In genomic region chr18:74184875-74185274, GRCh38 we compare ENCODE assay signal across 26 cellular contexts.
"Had no signal": no experiment of that assay in that cellular context is flagged by ENCODE, and none has a peak within 500 bp of the region (broad histone marks: within the 10 kb centered on the region; RNA-seq: fewer than 3 reads in every experiment).

No MANE protein-coding gene starts in this region.

- H3K27me3 ChIP-seq: body of pancreas, hepatocyte, sigmoid colon, tibial nerve had no signal

- DNase-seq: activated CD4-positive, alpha-beta T cell treated with anti-CD3 and anti-CD28 coated beads, Interleukin-2, amount 50 U/mL, for 48 hours; activated effector memory CD4-positive, alpha-beta T cell treated with Interleukin-2 at 50 U/mL for 16 hours; activated naive CD4-positive, alpha-beta T cell treated with anti-CD3 and anti-CD28 coated beads for 36 hours; activated T-cell treated with anti-CD3 and anti-CD28 coated beads, Interleukin-2, amount 50 U/mL, for 72 hours; effector CD4-positive, alpha-beta T cell; erythroblast; foreskin melanocyte; glutamatergic neuron; left cardiac atrium; mucosa of descending colon; occipital lobe; posterior cingulate gyrus; retina; sigmoid colon; stimulated activated CD4-positive, alpha-beta T cell treated with anti-CD3 and anti-CD28 coated beads, Interleukin-15, amount 100 ng/mL, for 24 hours; stomach had no signal

- H3K9me3 ChIP-seq: body of pancreas, mucosa of descending colon, sigmoid colon, stomach had no signal

- H3K4me3 ChIP-seq: body of pancreas, hepatocyte, mucosa of descending colon, sigmoid colon, smooth muscle cell, stomach, suprapubic skin, tibial nerve had no signal

- ATAC-seq: activated T-cell treated with anti-CD3 and anti-CD28 coated beads, Interleukin-2, amount 50 U/mL, for 72 hours; body of pancreas; left cardiac atrium; mucosa of descending colon; stimulated activated memory B cell treated with anti-CD40 and anti-IgM and Interleukin-4, amounts not matched to agents 10 μg/mL and 1 μg/mL and 100 μg/mL, for 72 hours had no signal

- H3K27ac Mint-ChIP-seq: activated naive CD4-positive, alpha-beta T cell treated with anti-CD3 and anti-CD28 coated beads for 36 hours; activated T-cell treated with anti-CD3 and anti-CD28 coated beads, Interleukin-2, amount 50 U/mL, for 72 hours; dendritic cell treated with granulocyte-macrophage colony-stimulating factor and Interleukin-4, amounts not matched to agents 40 ng/mL and 50 ng/mL, for 4 days; memory B cell; stimulated activated memory B cell treated with anti-CD40 and anti-IgM and Interleukin-4, amounts not matched to agents 10 μg/mL and 1 μg/mL and 100 μg/mL, for 72 hours; T-helper 2 cell treated with Interferon-gamma antibody and Interleukin-4, amounts not matched to agents 5 μg/mL and 100 μg/mL, for 36 hours had no signal

- H3K27ac ChIP-seq: hepatocyte, sigmoid colon, stomach, suprapubic skin, tibial nerve, VCaP had no signal

- H2AFZ ChIP-seq: hepatocyte had no signal

- H3K4me1 ChIP-seq: sigmoid colon, stomach, suprapubic skin, tibial nerve had no signal

- H3K4me3 Mint-ChIP-seq: activated naive CD4-positive, alpha-beta T cell treated with anti-CD3 and anti-CD28 coated beads for 36 hours; activated T-cell treated with anti-CD3 and anti-CD28 coated beads, Interleukin-2, amount 50 U/mL, for 72 hours; dendritic cell treated with granulocyte-macrophage colony-stimulating factor and Interleukin-4, amounts not matched to agents 40 ng/mL and 50 ng/mL, for 4 days; memory B cell; stimulated activated memory B cell treated with anti-CD40 and anti-IgM and Interleukin-4, amounts not matched to agents 10 μg/mL and 1 μg/mL and 100 μg/mL, for 72 hours; T-helper 2 cell treated with Interferon-gamma antibody and Interleukin-4, amounts not matched to agents 5 μg/mL and 100 μg/mL, for 36 hours had no signal

- H3K4me2 ChIP-seq: hepatocyte, smooth muscle cell had no signal

- H3K9me3 Mint-ChIP-seq: activated naive CD4-positive, alpha-beta T cell treated with anti-CD3 and anti-CD28 coated beads for 36 hours; activated T-cell treated with anti-CD3 and anti-CD28 coated beads, Interleukin-2, amount 50 U/mL, for 72 hours; dendritic cell treated with granulocyte-macrophage colony-stimulating factor and Interleukin-4, amounts not matched to agents 40 ng/mL and 50 ng/mL, for 4 days; memory B cell; T-helper 2 cell treated with Interferon-gamma antibody and Interleukin-4, amounts not matched to agents 5 μg/mL and 100 μg/mL, for 36 hours had no signal

- H3K36me3 ChIP-seq: sigmoid colon, stomach, suprapubic skin, tibial nerve had no signal

- H3K4me1 Mint-ChIP-seq: memory B cell; stimulated activated memory B cell treated with anti-CD40 and anti-IgM and Interleukin-4, amounts not matched to agents 10 μg/mL and 1 μg/mL and 100 μg/mL, for 72 hours had no signal

- H3K79me2 ChIP-seq: hepatocyte had no signal

- H3K36me3 Mint-ChIP-seq: memory B cell; stimulated activated memory B cell treated with anti-CD40 and anti-IgM and Interleukin-4, amounts not matched to agents 10 μg/mL and 1 μg/mL and 100 μg/mL, for 72 hours had no signal
